ENCODE assay signal across 15 cellular contexts in the genomic region with DNA sequence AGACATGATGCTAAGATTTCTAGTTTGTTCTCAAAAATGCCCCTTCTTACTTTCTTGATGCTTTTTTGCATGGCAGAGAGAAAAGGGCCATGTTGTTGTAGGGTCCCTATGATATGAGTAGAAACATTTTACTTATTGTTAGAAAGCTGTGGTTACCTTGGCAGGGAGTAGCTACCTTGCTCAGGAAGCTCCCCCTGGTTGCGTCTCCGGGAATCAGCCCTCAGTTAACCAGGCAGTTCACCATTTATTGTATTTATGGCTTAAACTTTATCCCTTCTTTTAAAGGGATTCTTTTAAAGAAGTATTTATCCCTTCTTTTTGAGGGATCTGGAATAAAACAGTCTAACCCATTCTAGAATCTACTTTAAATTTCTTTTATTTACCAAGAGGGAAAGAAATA.
"Had no signal": no experiment of that assay in that cellular context is flagged by ENCODE, and none has a peak within 500 bp of the region (broad histone marks: within the 10 kb centered on the region; RNA-seq: fewer than 3 reads in every experiment).

No MANE protein-coding gene starts in this region.

- H3K36me3 ChIP-seq: cardiac muscle cell had no signal

- ATAC-seq: activated CD8-positive, alpha-beta T cell treated with anti-CD3 and anti-CD28 coated beads, Interleukin-2, amount 10 ng/mL, durations not matched to agents 7 days and 5 days; left lobe of liver had no signal

- H3K4me3 ChIP-seq: cardiac muscle cell, coronary artery had no signal

- FAIRE-seq: astrocyte had no signal

- H3K27me3 ChIP-seq: cardiac muscle cell had no signal

- DNase-seq: activated CD4-positive, alpha-beta T cell treated with anti-CD3 and anti-CD28 coated beads for 4 hours; activated CD8-positive, alpha-beta memory T cell treated with anti-CD3 and anti-CD28 coated beads, Interleukin-2, amount 50 U/mL, for 48 hours; activated CD8-positive, alpha-beta T cell treated with anti-CD3 and anti-CD28 coated beads, Interleukin-2, amount 10 ng/mL, durations not matched to agents 7 days and 5 days; activated naive CD4-positive, alpha-beta T cell; effector CD8-positive, alpha-beta T cell; hypothalamus; nephron progenitor cell; stimulated activated CD4-positive, alpha-beta T cell treated with anti-CD3 and anti-CD28 coated beads, Interleukin-12 subunit alpha, Interleukin-12 subunit beta, amount 100 ng/mL, for 4 hours; stimulated activated CD4-positive, alpha-beta T cell treated with anti-CD3 and anti-CD28 coated beads, Interleukin-2, amount 100 ng/mL, for 48 hours; stimulated activated naive CD4-positive, alpha-beta T cell treated with Interleukin-2 at 50 U/mL for 16 hours had no signal

- H3K27ac ChIP-seq: cardiac muscle cell, coronary artery, epithelial cell of prostate had no signal
